1 cellular context compared by ENCODE assay signal in genomic region chr2:238294393-238295143, GRCh38.
A peak's percentile ranks its signal among the peaks of the same experiment; 100 is the strongest.
TF ChIP-seq lines count a peak whose summit lies in the region.

No MANE protein-coding gene starts in this region.

TF ChIP-seq in HepG2, 621 proteins besides CTCF, POLR2A, EP300 and RAD21 (continued from another document and continues in another):
- no peak for TF ChIP-seq E2F2 (CRISPR knock-in tag; IDR thresholded peaks at IDR 0.05; ENCODE audit: borderline replicate concordance)
- TF ChIP-seq HMG20B (CRISPR knock-in tag; conservative IDR thresholded peaks at IDR 0.05) = 0 out of 2 replicates have a peak, but pooled peaks have one; percentile 23
- peak; percentile 61; the same call in 1 of the 2 replicates for TF ChIP-seq ARID4A (CRISPR knock-in tag; IDR thresholded peaks at IDR 0.05; ENCODE audit: borderline replicate concordance)
- no peak for TF ChIP-seq KAT2B (IDR thresholded peaks at IDR 0.05; ENCODE audit: borderline replicate concordance, low read depth, low read length)
- TF ChIP-seq, protein P1, sequence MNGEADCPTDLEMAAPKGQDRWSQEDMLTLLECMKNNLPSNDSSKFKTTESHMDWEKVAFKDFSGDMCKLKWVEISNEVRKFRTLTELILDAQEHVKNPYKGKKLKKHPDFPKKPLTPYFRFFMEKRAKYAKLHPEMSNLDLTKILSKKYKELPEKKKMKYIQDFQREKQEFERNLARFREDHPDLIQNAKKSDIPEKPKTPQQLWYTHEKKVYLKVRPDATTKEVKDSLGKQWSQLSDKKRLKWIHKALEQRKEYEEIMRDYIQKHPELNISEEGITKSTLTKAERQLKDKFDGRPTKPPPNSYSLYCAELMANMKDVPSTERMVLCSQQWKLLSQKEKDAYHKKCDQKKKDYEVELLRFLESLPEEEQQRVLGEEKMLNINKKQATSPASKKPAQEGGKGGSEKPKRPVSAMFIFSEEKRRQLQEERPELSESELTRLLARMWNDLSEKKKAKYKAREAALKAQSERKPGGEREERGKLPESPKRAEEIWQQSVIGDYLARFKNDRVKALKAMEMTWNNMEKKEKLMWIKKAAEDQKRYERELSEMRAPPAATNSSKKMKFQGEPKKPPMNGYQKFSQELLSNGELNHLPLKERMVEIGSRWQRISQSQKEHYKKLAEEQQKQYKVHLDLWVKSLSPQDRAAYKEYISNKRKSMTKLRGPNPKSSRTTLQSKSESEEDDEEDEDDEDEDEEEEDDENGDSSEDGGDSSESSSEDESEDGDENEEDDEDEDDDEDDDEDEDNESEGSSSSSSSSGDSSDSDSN (CRISPR knock-in tag; IDR thresholded peaks at IDR 0.05) = peak; percentile 49; the same call in 1 of the 2 replicates
- TF ChIP-seq ZNF207 (IDR thresholded peaks at IDR 0.05; ENCODE audit: borderline replicate concordance) = no peak
- TF ChIP-seq ZNF644 (CRISPR knock-in tag; IDR thresholded peaks at IDR 0.05; ENCODE audit: low read depth) = peak; percentile 94
- no peak for TF ChIP-seq PAF1 (CRISPR knock-in tag; IDR thresholded peaks at IDR 0.05)
- TF ChIP-seq, protein P2, sequence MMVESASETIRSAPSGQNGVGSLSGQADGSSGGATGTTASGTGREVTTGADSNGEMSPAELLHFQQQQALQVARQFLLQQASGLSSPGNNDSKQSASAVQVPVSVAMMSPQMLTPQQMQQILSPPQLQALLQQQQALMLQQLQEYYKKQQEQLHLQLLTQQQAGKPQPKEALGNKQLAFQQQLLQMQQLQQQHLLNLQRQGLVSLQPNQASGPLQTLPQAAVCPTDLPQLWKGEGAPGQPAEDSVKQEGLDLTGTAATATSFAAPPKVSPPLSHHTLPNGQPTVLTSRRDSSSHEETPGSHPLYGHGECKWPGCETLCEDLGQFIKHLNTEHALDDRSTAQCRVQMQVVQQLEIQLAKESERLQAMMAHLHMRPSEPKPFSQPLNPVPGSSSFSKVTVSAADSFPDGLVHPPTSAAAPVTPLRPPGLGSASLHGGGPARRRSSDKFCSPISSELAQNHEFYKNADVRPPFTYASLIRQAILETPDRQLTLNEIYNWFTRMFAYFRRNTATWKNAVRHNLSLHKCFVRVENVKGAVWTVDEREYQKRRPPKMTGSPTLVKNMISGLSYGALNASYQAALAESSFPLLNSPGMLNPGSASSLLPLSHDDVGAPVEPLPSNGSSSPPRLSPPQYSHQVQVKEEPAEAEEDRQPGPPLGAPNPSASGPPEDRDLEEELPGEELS (CRISPR knock-in tag; IDR thresholded peaks at IDR 0.05) = no peak; the same call in 1 of the 2 replicates
- peak; percentile 89 for TF ChIP-seq SALL1 (CRISPR knock-in tag; IDR thresholded peaks at IDR 0.05)
- peak; percentile 85; the same call in 1 of the 2 replicates for TF ChIP-seq ZNF292 (CRISPR knock-in tag; IDR thresholded peaks at IDR 0.05; ENCODE audit: borderline replicate concordance, low read depth)
- TF ChIP-seq SYNCRIP (IDR thresholded peaks at IDR 0.05; ENCODE audit: insufficient read depth, low read depth, low read length) = no peak
- TF ChIP-seq, protein P3, sequence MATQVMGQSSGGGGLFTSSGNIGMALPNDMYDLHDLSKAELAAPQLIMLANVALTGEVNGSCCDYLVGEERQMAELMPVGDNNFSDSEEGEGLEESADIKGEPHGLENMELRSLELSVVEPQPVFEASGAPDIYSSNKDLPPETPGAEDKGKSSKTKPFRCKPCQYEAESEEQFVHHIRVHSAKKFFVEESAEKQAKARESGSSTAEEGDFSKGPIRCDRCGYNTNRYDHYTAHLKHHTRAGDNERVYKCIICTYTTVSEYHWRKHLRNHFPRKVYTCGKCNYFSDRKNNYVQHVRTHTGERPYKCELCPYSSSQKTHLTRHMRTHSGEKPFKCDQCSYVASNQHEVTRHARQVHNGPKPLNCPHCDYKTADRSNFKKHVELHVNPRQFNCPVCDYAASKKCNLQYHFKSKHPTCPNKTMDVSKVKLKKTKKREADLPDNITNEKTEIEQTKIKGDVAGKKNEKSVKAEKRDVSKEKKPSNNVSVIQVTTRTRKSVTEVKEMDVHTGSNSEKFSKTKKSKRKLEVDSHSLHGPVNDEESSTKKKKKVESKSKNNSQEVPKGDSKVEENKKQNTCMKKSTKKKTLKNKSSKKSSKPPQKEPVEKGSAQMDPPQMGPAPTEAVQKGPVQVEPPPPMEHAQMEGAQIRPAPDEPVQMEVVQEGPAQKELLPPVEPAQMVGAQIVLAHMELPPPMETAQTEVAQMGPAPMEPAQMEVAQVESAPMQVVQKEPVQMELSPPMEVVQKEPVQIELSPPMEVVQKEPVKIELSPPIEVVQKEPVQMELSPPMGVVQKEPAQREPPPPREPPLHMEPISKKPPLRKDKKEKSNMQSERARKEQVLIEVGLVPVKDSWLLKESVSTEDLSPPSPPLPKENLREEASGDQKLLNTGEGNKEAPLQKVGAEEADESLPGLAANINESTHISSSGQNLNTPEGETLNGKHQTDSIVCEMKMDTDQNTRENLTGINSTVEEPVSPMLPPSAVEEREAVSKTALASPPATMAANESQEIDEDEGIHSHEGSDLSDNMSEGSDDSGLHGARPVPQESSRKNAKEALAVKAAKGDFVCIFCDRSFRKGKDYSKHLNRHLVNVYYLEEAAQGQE (IDR thresholded peaks at IDR 0.05; ENCODE audit: borderline replicate concordance in 1 of 2, low read depth in 1 of 2, low read length in 2 of 2) = no peak
- no peak for TF ChIP-seq MLLT10 (CRISPR knock-in tag; IDR thresholded peaks at IDR 0.05)
- TF ChIP-seq ZNF503 (CRISPR knock-in tag; IDR thresholded peaks at IDR 0.05) = no peak
- TF ChIP-seq ZNF12 (CRISPR knock-in tag; IDR thresholded peaks at IDR 0.05) = peak; percentile 10; the same call in 1 of the 2 replicates
- peak; percentile 45; the same call in 1 of the 2 replicates for TF ChIP-seq KDM5B (CRISPR knock-in tag; IDR thresholded peaks at IDR 0.05; ENCODE audit: borderline replicate concordance)
- no peak for TF ChIP-seq TCF12 (IDR thresholded peaks at IDR 0.05)
- TF ChIP-seq TCF12 (CRISPR knock-in tag; IDR thresholded peaks at IDR 0.05) = no peak
- TF ChIP-seq GMEB1 (CRISPR knock-in tag; IDR thresholded peaks at IDR 0.05; ENCODE audit: borderline replicate concordance) = peak; percentile 42; the same call in 1 of the 2 replicates
- TF ChIP-seq, protein P4, sequence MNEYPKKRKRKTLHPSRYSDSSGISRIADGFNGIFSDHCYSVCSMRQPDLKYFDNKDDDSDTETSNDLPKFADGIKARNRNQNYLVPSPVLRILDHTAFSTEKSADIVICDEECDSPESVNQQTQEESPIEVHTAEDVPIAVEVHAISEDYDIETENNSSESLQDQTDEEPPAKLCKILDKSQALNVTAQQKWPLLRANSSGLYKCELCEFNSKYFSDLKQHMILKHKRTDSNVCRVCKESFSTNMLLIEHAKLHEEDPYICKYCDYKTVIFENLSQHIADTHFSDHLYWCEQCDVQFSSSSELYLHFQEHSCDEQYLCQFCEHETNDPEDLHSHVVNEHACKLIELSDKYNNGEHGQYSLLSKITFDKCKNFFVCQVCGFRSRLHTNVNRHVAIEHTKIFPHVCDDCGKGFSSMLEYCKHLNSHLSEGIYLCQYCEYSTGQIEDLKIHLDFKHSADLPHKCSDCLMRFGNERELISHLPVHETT (CRISPR knock-in tag; conservative IDR thresholded peaks at IDR 0.05) = 0 out of 2 replicates have a peak, but pooled peaks have one; percentile 65
- no peak for TF ChIP-seq CCAR2 (optimal IDR thresholded peaks at IDR 0.05; ENCODE audit: low read depth, low read length)
- no peak for TF ChIP-seq ZNF766 (CRISPR knock-in tag; IDR thresholded peaks at IDR 0.05; ENCODE audit: borderline replicate concordance)
- 0 out of 2 replicates have a peak, but pooled peaks have one; percentile 75 for TF ChIP-seq ZNF280B (CRISPR knock-in tag; IDR thresholded peaks at IDR 0.05; ENCODE audit: borderline replicate concordance)
- TF ChIP-seq IRF2 (CRISPR knock-in tag; IDR thresholded peaks at IDR 0.05) = peak; percentile 67; the same call in 1 of the 2 replicates
- TF ChIP-seq ZC3H4 (CRISPR knock-in tag; IDR thresholded peaks at IDR 0.05; ENCODE audit: borderline replicate concordance) = no peak
- peak; percentile 55 for TF ChIP-seq RNF2 (conservative IDR thresholded peaks at IDR 0.05; ENCODE audit: low read depth)
- TF ChIP-seq GATAD1 (CRISPR knock-in tag; IDR thresholded peaks at IDR 0.05) = peak; percentile 24; the same call in 1 of the 2 replicates
- no peak for TF ChIP-seq ZBTB3 (CRISPR knock-in tag; IDR thresholded peaks at IDR 0.05; ENCODE audit: borderline replicate concordance, low read depth)
- TF ChIP-seq NFIB (CRISPR knock-in tag; IDR thresholded peaks at IDR 0.05; ENCODE audit: borderline replicate concordance) = 0 out of 2 replicates have a peak, but pooled peaks have one; percentile 6
- TF ChIP-seq ZNF83 (CRISPR knock-in tag; IDR thresholded peaks at IDR 0.05; ENCODE audit: borderline replicate concordance) = no peak
- TF ChIP-seq, protein P5, sequence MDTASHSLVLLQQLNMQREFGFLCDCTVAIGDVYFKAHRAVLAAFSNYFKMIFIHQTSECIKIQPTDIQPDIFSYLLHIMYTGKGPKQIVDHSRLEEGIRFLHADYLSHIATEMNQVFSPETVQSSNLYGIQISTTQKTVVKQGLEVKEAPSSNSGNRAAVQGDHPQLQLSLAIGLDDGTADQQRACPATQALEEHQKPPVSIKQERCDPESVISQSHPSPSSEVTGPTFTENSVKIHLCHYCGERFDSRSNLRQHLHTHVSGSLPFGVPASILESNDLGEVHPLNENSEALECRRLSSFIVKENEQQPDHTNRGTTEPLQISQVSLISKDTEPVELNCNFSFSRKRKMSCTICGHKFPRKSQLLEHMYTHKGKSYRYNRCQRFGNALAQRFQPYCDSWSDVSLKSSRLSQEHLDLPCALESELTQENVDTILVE (CRISPR knock-in tag; IDR thresholded peaks at IDR 0.05) = 0 out of 2 replicates have a peak, but pooled peaks have one; percentile 56
- no peak for TF ChIP-seq SNAPC2 (CRISPR knock-in tag; IDR thresholded peaks at IDR 0.05)
- peak; percentile 47; the same call in 1 of the 2 replicates for TF ChIP-seq SIX4 (CRISPR knock-in tag; IDR thresholded peaks at IDR 0.05)
- TF ChIP-seq YEATS2 (CRISPR knock-in tag; IDR thresholded peaks at IDR 0.05; ENCODE audit: borderline replicate concordance) = peak; percentile 67; the same call in 1 of the 2 replicates
